Comparison of ENCODE assay signal across 24 cellular contexts in the genomic region with DNA sequence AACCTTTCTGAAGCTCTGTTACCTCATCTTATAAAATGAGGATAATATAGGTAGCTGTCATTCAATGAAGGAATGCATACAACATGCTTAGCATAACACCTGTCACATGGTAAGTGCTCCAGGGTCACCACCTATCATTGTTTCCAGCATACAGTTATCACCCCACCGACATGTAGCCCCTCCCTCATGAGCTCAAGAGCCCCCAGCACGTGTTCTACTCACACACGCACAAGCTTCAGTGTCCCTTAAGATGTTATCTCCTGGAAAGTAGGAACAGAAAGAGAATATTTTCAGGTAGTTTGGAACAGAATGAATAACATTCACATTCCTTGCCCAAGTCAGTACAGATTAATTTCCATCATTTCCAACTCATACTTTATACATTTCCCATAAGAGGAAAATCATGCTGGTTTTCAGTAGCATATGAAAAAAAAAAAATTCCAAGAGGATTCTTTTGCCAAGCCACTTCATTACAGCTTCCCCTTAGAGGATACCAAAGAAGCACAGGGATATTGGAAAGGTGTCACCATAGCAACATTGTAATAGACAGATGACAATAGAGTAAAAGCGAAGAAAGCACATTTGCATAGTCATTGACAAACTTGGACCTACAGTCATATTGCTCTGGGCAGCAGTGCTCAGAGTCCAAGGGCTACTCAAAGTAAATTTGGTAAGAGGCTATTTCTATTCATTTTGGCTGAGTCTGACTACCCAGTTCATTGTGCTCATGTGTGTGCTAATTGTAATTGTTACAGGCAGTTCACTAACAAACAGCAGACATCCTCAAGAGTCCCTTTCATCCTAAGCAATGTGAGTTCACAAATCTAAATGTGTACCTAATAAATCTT. TPM values are rescaled to one million over a fixed set of nuclear protein-coding genes. Genes with fewer than 3 reads are reported as not detected.
"Had no signal": no experiment of that assay in that cellular context is flagged by ENCODE, and none has a peak within 500 bp of the region (broad histone marks: within the 10 kb centered on the region; RNA-seq: fewer than 3 reads in every experiment).

No MANE protein-coding gene starts in this region.

- H3K27ac ChIP-seq: left lung, thoracic aorta had no signal

- H3K36me3 ChIP-seq: thoracic aorta, upper lobe of right lung had no signal

- H3K9me3 ChIP-seq: left lung, mucosa of descending colon, spleen, thoracic aorta, upper lobe of right lung had no signal

- ATAC-seq: activated CD4-positive, alpha-beta T cell treated with anti-CD3 and anti-CD28 coated beads for 36 hours; left lung; mucosa of descending colon; stimulated activated memory B cell treated with anti-CD40 and anti-IgM and Interleukin-4, amounts not matched to agents 10 μg/mL and 1 μg/mL and 100 μg/mL, for 72 hours; upper lobe of right lung had no signal

- H3K4me3 Mint-ChIP-seq: activated CD4-positive, alpha-beta T cell treated with anti-CD3 and anti-CD28 coated beads for 36 hours; activated naive CD8-positive, alpha-beta T cell treated with anti-CD3 and anti-CD28 coated beads, Interleukin-2, amount 10 ng/mL, durations not matched to agents 7 days and 5 days; memory B cell; stimulated activated memory B cell treated with anti-CD40 and anti-IgM and Interleukin-4, amounts not matched to agents 10 μg/mL and 1 μg/mL and 100 μg/mL, for 72 hours had no signal

- H3K27me3 ChIP-seq: upper lobe of right lung had no signal

- H3K9me3 Mint-ChIP-seq: activated naive CD8-positive, alpha-beta T cell treated with anti-CD3 and anti-CD28 coated beads, Interleukin-2, amount 10 ng/mL, durations not matched to agents 7 days and 5 days; memory B cell; naive B cell; stimulated activated memory B cell treated with anti-CD40 and anti-IgM and Interleukin-4, amounts not matched to agents 10 μg/mL and 1 μg/mL and 100 μg/mL, for 72 hours; T-helper 2 cell treated with Interferon-gamma antibody and Interleukin-4, amounts not matched to agents 5 μg/mL and 100 μg/mL, for 36 hours had no signal

- H3K27ac Mint-ChIP-seq: activated CD4-positive, alpha-beta T cell treated with anti-CD3 and anti-CD28 coated beads for 36 hours; activated naive CD8-positive, alpha-beta T cell treated with anti-CD3 and anti-CD28 coated beads, Interleukin-2, amount 10 ng/mL, durations not matched to agents 7 days and 5 days; stimulated activated memory B cell treated with anti-CD40 and anti-IgM and Interleukin-4, amounts not matched to agents 10 μg/mL and 1 μg/mL and 100 μg/mL, for 72 hours; T-helper 2 cell treated with Interferon-gamma antibody and Interleukin-4, amounts not matched to agents 5 μg/mL and 100 μg/mL, for 36 hours had no signal

- H3K4me3 ChIP-seq: left lung, mucosa of descending colon, thoracic aorta had no signal

- H3K27me3 Mint-ChIP-seq: memory B cell; naive B cell; stimulated activated memory B cell treated with anti-CD40 and anti-IgM and Interleukin-4, amounts not matched to agents 10 μg/mL and 1 μg/mL and 100 μg/mL, for 72 hours had no signal

- H3K36me3 Mint-ChIP-seq: activated naive CD8-positive, alpha-beta T cell treated with anti-CD3 and anti-CD28 coated beads, Interleukin-2, amount 10 ng/mL, durations not matched to agents 7 days and 5 days; naive B cell; stimulated activated memory B cell treated with anti-CD40 and anti-IgM and Interleukin-4, amounts not matched to agents 10 μg/mL and 1 μg/mL and 100 μg/mL, for 72 hours had no signal

- DNase-seq: activated CD4-positive, alpha-beta T cell treated with anti-CD3 and anti-CD28 coated beads for 36 hours; activated CD4-positive, alpha-beta T cell treated with anti-CD3 and anti-CD28 coated beads, Interleukin-2, amount 50 U/mL, for 48 hours; activated naive CD4-positive, alpha-beta T cell; activated naive CD8-positive, alpha-beta T cell treated with anti-CD3 and anti-CD28 coated beads, Interleukin-2, amount 10 ng/mL, durations not matched to agents 7 days and 5 days; activated T-cell treated with anti-CD3 and anti-CD28 coated beads for 4 hours; amygdala; central memory CD4-positive, alpha-beta T cell; hypothalamus; islet precursor cell; left lung; mucosa of descending colon; naive B cell; nucleus accumbens; posterior cingulate gyrus; spleen; stimulated activated CD4-positive, alpha-beta T cell treated with anti-CD3 and anti-CD28 coated beads, Interleukin-4, amount 100 ng/mL, for 4 hours; upper lobe of right lung had no signal

RNA-seq across cellular contexts. Expression of a gene that starts 7.0 kb away (rescaled TPM):
- total RNA-seq: activated CD4-positive, alpha-beta T cell treated with anti-CD3 and anti-CD28 coated beads for 36 hours; activated naive CD8-positive, alpha-beta T cell treated with anti-CD3 and anti-CD28 coated beads, Interleukin-2, amount 10 ng/mL, durations not matched to agents 7 days and 5 days; frontal cortex; left lung; mucosa of descending colon; renal cortical epithelial cell; spleen; thoracic aorta; upper lobe of right lung had no signal
- polyA plus RNA-seq: esophagus, spleen had no signal
